17 cellular contexts compared by ENCODE assay signal in the genomic region with DNA sequence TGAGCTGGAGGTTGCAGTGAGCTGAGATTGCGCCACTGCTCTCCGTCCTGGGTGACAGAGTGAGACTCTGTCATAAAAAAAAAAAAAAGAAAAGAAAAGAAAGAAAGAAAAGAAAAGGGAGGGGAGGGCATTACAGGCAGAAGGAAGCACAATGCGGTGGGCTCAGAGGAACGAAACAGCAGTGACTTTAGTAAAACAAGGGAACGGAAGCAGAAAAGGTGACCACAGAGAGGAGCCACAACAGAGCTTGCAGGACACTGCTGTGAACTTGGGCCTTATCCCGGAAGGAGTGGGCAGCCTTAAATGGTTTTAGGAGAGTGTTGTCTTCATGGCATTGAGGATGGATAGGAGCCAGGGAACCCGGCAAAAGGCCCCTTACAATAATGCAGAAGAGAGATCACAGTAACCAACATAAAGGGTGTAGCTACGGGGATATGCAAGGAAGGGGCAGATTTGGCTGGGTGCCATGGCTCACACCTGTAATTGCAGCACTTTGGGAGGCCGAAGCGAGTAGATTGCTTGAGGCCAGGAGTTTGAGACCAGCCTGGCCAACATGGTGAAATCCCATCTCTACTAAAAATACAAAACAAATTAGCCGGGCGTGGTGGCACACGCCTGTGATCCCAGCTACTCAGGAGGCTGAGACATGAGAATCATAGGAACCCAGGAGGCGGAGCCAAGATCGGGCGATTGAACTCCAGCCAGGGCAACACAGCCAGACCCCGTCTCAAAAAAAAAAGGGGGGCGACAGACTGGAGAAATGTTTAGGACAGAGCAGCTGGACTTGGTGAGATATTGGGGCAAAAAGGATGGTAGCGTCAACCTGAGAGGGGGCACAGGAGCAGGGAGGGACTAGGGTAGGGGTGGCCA.
A peak's percentile ranks its signal among the peaks of the same experiment; 100 is the strongest.
DNase-seq lines count a peak whose midpoint lies in the region; ATAC-seq and TF ChIP-seq lines count a peak whose summit lies in the region.
"Had no signal": no experiment of that assay in that cellular context is flagged by ENCODE, and none has a peak within 500 bp of the region (broad histone marks: within the 10 kb centered on the region; RNA-seq: fewer than 3 reads in every experiment).

No MANE protein-coding gene starts in this region.

- H3K4me1 ChIP-seq in Loucy (ENCODE audit: insufficient read depth, low read length, poor library complexity, severe bottlenecking) = peaks cover 44% of the 10 kb centered on the region
- peaks cover 0 to 30% of the 10 kb centered on the region in 2 donors for H3K4me1 ChIP-seq in adrenal gland (replicated peaks in 1 of 2)

- no peak for ATAC-seq in CD4-positive, alpha-beta T cell (ENCODE audit: poor library complexity)
- no peak for ATAC-seq in HG02610 (IDR thresholded peaks at IDR 0.05; ENCODE audit: unreplicated experiment)
- ATAC-seq: mucosa of descending colon had no signal

- TF ChIP-seq RAD21 in neural cell (conservative IDR thresholded peaks at IDR 0.05) = no peak

- no peaks in the 10 kb centered on the region for H3K36me3 ChIP-seq in Loucy (ENCODE audit: insufficient read depth, low read length)
- H3K36me3 ChIP-seq in adrenal gland (replicated peaks in 1 of 2) = no peaks in the 10 kb centered on the region
- no peaks in the 10 kb centered on the region for H3K36me3 ChIP-seq in neural cell (ENCODE audit: insufficient read depth, low read length)
- H3K36me3 ChIP-seq: HAP-1 had no signal

- H3F3A ChIP-seq in Loucy (ENCODE audit: low read depth) (peaks cover 4% of the 10 kb centered on the region; the same call in 1 of the 2 replicates), neural cell (ENCODE audit: insufficient read depth, low read length, poor library complexity, severe bottlenecking) (peaks cover 11% of the 10 kb centered on the region)

- peak overlapping the region; percentile 96 for H3K27ac Mint-ChIP-seq in CD4-positive, alpha-beta T cell

- 81 to 91% (median 87%) methylated on average over 19 of the region's 19 CpGs for WGBS in adrenal gland, 4 donors

- DNase-seq in CD4-positive, alpha-beta T cell = no peak
- no peak for DNase-seq in adrenal gland
- no peak for DNase-seq in DMS53 (lab: John Stamatoyannopoulos, UW)
- no peak for DNase-seq in amygdala (lab: John Stamatoyannopoulos, UW)
- no peak for DNase-seq in NCI-H146 (lab: John Stamatoyannopoulos, UW)
- DNase-seq: effector CD4-positive, alpha-beta T cell; GDM1; NCI-H226; retina; stimulated activated CD4-positive, alpha-beta T cell treated with anti-CD3 and anti-CD28 coated beads, Interleukin-2, amount 100 ng/mL, for 48 hours; T-helper 9 cell had no signal

- H2AFZ ChIP-seq in Loucy (ENCODE audit: low read length) (no peak overlapping the region), neural cell (ENCODE audit: low read depth, low read length) (no peak overlapping the region)

- TF ChIP-seq EP300 in neural cell (conservative IDR thresholded peaks at IDR 0.05; ENCODE audit: poor library complexity, severe bottlenecking) = no peak

- H3K36me3 Mint-ChIP-seq in CD4-positive, alpha-beta T cell (ENCODE audit: low read depth) = peaks cover 4% of the 10 kb centered on the region

- H3K9ac ChIP-seq in Loucy (ENCODE audit: low read depth, low read length, poor library complexity, severe bottlenecking) (no peak overlapping the region), neural cell (ENCODE audit: low read length) (peak overlapping the region; percentile 24)

- no peaks in the 10 kb centered on the region for H3K9me3 ChIP-seq in CD4-positive, alpha-beta T cell (ENCODE audit: control insufficient read depth, low read length)
- no peaks in the 10 kb centered on the region for H3K9me3 ChIP-seq in Loucy (ENCODE audit: insufficient read depth, low read depth, low read length)
- no peaks in the 10 kb centered on the region for H3K9me3 ChIP-seq in adrenal gland (replicated peaks in 1 of 3)
- no peaks in the 10 kb centered on the region for H3K9me3 ChIP-seq in neural cell (ENCODE audit: low read length)
- H3K9me3 ChIP-seq: HAP-1, mucosa of descending colon had no signal

- peak overlapping the region; percentile 93 for H3K27ac ChIP-seq in CD4-positive, alpha-beta T cell (ENCODE audit: low read depth, low read length)
- H3K27ac ChIP-seq in adrenal gland (peak overlapping the region in 3 of 5 donors; percentile 75 to 86 (median 85)), neural cell (ENCODE audit: low read length) (peak overlapping the region; percentile 92)
- H3K27ac ChIP-seq: C4-2B had no signal

- H3K4me3 ChIP-seq in Loucy (ENCODE audit: low read length, poor library complexity, severe bottlenecking) (no peak overlapping the region), adrenal gland (no peak overlapping the region), neural cell (ENCODE audit: low read length) (no peak overlapping the region)
- H3K4me3 ChIP-seq: HAP-1, mucosa of descending colon had no signal

- intact Hi-C loops in CD4-positive, alpha-beta T cell (cut with DNase I, micrococcal nuclease) = loop anchor here in 1 of 2 experiments (5.0 to 10.0 kb wide), 2 partner anchors 141 to 194 kb away; a partner anchor contains a TSS
- intact Hi-C loops in adrenal gland (cut with DNase I) = no loop called here

- POLR2A ChIA-PET in CD4-positive, alpha-beta T cell (lab: Charles Lee) = interaction anchor here (2.2 to 2.8 kb wide), 2 partner anchors 15 to 84 kb away, joined by 21 to 25 read pairs; a partner anchor contains a TSS

- no peaks in the 10 kb centered on the region; the same call in 1 of the 2 replicates for H3K79me2 ChIP-seq in Loucy (ENCODE audit: insufficient read depth, low read length)
- no peaks in the 10 kb centered on the region for H3K79me2 ChIP-seq in neural cell (replicated peaks; ENCODE audit: insufficient read depth, low read length)

- H3K4me2 ChIP-seq in Loucy (ENCODE audit: low read depth, low read length, poor library complexity, severe bottlenecking) (peak overlapping the region; percentile 93), neural cell (ENCODE audit: low read length) (no peak overlapping the region)

- no peak for TF ChIP-seq POLR2A in adrenal gland (IDR thresholded peaks at IDR 0.05)

- peak overlapping the region; percentile 89 for H3K4me3 Mint-ChIP-seq in CD4-positive, alpha-beta T cell

- no peak for TF ChIP-seq CTCF in CD4-positive, alpha-beta T cell (IDR thresholded peaks at IDR 0.05)
- TF ChIP-seq CTCF in Loucy (conservative IDR thresholded peaks at IDR 0.05; ENCODE audit: low read length) = no peak
- TF ChIP-seq CTCF in adrenal gland (IDR thresholded peaks at IDR 0.05) = no peak
- TF ChIP-seq CTCF in neural cell (IDR thresholded peaks at IDR 0.05; ENCODE audit: poor library complexity, severe bottlenecking) = no peak

- no peaks in the 10 kb centered on the region for H3K27me3 ChIP-seq in CD4-positive, alpha-beta T cell (ENCODE audit: control insufficient read depth, insufficient read depth, low read length)
- H3K27me3 ChIP-seq in Loucy (ENCODE audit: insufficient read depth, low read length, poor library complexity, severe bottlenecking) = no peaks in the 10 kb centered on the region
- H3K27me3 ChIP-seq in adrenal gland = no peaks in the 10 kb centered on the region
- H3K27me3 ChIP-seq in neural cell (ENCODE audit: insufficient read depth, low read depth, low read length) = no peaks in the 10 kb centered on the region

- H4K20me1 ChIP-seq in Loucy (ENCODE audit: insufficient read depth, low read length, poor library complexity, severe bottlenecking) = no peaks in the 10 kb centered on the region
- H4K20me1 ChIP-seq in neural cell (ENCODE audit: insufficient read depth) = no peaks in the 10 kb centered on the region

- CTCF ChIA-PET in CD4-positive, alpha-beta T cell (lab: Charles Lee) = interaction anchor here (2.0 to 4.8 kb wide), 2 partner anchors 15 to 61 kb away, joined by 8 to 30 read pairs; no protein-coding TSS in a partner anchor

- H3K27me3 Mint-ChIP-seq in CD4-positive, alpha-beta T cell = no peaks in the 10 kb centered on the region

- H3K4me1 Mint-ChIP-seq in CD4-positive, alpha-beta T cell (ENCODE audit: low read depth) = peaks cover 50% of the 10 kb centered on the region

- H3K9me2 ChIP-seq in Loucy (replicated peaks; ENCODE audit: low read depth, low read length) = no peaks in the 10 kb centered on the region
- H3K9me2 ChIP-seq in neural cell (ENCODE audit: insufficient read depth, low read length) = no peaks in the 10 kb centered on the region

- H3K9me3 Mint-ChIP-seq in CD4-positive, alpha-beta T cell = no peaks in the 10 kb centered on the region

TF ChIP-seq in neural cell, 6 proteins besides CTCF, POLR2A, EP300 and RAD21:
- TF ChIP-seq TAF1 (IDR thresholded peaks at IDR 0.05; ENCODE audit: low read depth) = no peak
- TF ChIP-seq, protein P1, sequence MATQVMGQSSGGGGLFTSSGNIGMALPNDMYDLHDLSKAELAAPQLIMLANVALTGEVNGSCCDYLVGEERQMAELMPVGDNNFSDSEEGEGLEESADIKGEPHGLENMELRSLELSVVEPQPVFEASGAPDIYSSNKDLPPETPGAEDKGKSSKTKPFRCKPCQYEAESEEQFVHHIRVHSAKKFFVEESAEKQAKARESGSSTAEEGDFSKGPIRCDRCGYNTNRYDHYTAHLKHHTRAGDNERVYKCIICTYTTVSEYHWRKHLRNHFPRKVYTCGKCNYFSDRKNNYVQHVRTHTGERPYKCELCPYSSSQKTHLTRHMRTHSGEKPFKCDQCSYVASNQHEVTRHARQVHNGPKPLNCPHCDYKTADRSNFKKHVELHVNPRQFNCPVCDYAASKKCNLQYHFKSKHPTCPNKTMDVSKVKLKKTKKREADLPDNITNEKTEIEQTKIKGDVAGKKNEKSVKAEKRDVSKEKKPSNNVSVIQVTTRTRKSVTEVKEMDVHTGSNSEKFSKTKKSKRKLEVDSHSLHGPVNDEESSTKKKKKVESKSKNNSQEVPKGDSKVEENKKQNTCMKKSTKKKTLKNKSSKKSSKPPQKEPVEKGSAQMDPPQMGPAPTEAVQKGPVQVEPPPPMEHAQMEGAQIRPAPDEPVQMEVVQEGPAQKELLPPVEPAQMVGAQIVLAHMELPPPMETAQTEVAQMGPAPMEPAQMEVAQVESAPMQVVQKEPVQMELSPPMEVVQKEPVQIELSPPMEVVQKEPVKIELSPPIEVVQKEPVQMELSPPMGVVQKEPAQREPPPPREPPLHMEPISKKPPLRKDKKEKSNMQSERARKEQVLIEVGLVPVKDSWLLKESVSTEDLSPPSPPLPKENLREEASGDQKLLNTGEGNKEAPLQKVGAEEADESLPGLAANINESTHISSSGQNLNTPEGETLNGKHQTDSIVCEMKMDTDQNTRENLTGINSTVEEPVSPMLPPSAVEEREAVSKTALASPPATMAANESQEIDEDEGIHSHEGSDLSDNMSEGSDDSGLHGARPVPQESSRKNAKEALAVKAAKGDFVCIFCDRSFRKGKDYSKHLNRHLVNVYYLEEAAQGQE (IDR thresholded peaks at IDR 0.05; ENCODE audit: borderline replicate concordance) = no peak
- TF ChIP-seq SMC3 (conservative IDR thresholded peaks at IDR 0.05; ENCODE audit: poor library complexity) = no peak
